ENCODE assay signal across 21 cellular contexts in genomic region chr17:50602514-50603235, GRCh38. TPM values are rescaled to one million over a fixed set of nuclear protein-coding genes. Genes with fewer than 3 reads are reported as not detected.
"Had no signal": no experiment of that assay in that cellular context is flagged by ENCODE, and none has a peak within 500 bp of the region (broad histone marks: within the 10 kb centered on the region; RNA-seq: fewer than 3 reads in every experiment).

No MANE protein-coding gene starts in this region.

- H3K9me3 Mint-ChIP-seq: activated naive CD4-positive, alpha-beta T cell treated with anti-CD3 and anti-CD28 coated beads, Interleukin-2, amount 50 U/mL, for 24 hours; activated T-helper 1 cell treated with anti-CD3 and anti-CD28 coated beads, Interleukin-12 subunit alpha, Interleukin-12 subunit beta, Interleukin-2, Interleukin-4 antibody, amounts not matched to agents 30 ng/mL and 10 ng/mL and 1 ng/mL, durations not matched to agents 14 hours and 24 hours and 36 hours; central memory CD8-positive, alpha-beta T cell; T-helper 1 cell treated with Interleukin-12 subunit alpha and Interleukin-12 subunit beta and Interleukin-4 antibody, amounts not matched to agents 30 μg/mL and 1 μg/mL, for 36 hours; WTC11 had no signal

- H3K27ac ChIP-seq: body of pancreas, Peyer's patch, RWPE1, SJCRH30 had no signal

- H3K27me3 ChIP-seq: body of pancreas, Peyer's patch, SJCRH30 had no signal

- H3K36me3 Mint-ChIP-seq: activated naive CD4-positive, alpha-beta T cell treated with anti-CD3 and anti-CD28 coated beads, Interleukin-2, amount 50 U/mL, for 24 hours; WTC11 had no signal

- H3K4me1 ChIP-seq: Peyer's patch had no signal

- H3K4me3 Mint-ChIP-seq: activated CD8-positive, alpha-beta T cell treated with anti-CD3 and anti-CD28 coated beads, Interleukin-2, amount 10 ng/mL, durations not matched to agents 7 days and 5 days; activated naive CD4-positive, alpha-beta T cell treated with anti-CD3 and anti-CD28 coated beads, Interleukin-2, amount 50 U/mL, for 24 hours; activated T-helper 1 cell treated with anti-CD3 and anti-CD28 coated beads, Interleukin-12 subunit alpha, Interleukin-12 subunit beta, Interleukin-2, Interleukin-4 antibody, amounts not matched to agents 30 ng/mL and 10 ng/mL and 1 ng/mL, durations not matched to agents 14 hours and 24 hours and 36 hours; central memory CD8-positive, alpha-beta T cell; T-helper 1 cell treated with Interleukin-12 subunit alpha and Interleukin-12 subunit beta and Interleukin-4 antibody, amounts not matched to agents 30 μg/mL and 1 μg/mL, for 36 hours; WTC11 had no signal

- H3K27ac Mint-ChIP-seq: activated CD8-positive, alpha-beta T cell treated with anti-CD3 and anti-CD28 coated beads, Interleukin-2, amount 10 ng/mL, durations not matched to agents 7 days and 5 days; activated naive CD4-positive, alpha-beta T cell treated with anti-CD3 and anti-CD28 coated beads, Interleukin-2, amount 50 U/mL, for 24 hours; activated T-helper 1 cell treated with anti-CD3 and anti-CD28 coated beads, Interleukin-12 subunit alpha, Interleukin-12 subunit beta, Interleukin-2, Interleukin-4 antibody, amounts not matched to agents 30 ng/mL and 10 ng/mL and 1 ng/mL, durations not matched to agents 14 hours and 24 hours and 36 hours; T-helper 1 cell treated with Interleukin-12 subunit alpha and Interleukin-12 subunit beta and Interleukin-4 antibody, amounts not matched to agents 30 μg/mL and 1 μg/mL, for 36 hours had no signal

- ATAC-seq: body of pancreas had no signal

- H3K36me3 ChIP-seq: Peyer's patch, SJCRH30 had no signal

- DNase-seq: activated CD4-positive, alpha-beta T cell treated with anti-CD3 and anti-CD28 coated beads, Interleukin-2, amount 50 U/mL, for 4 hours; activated CD4-positive, CD25-positive, alpha-beta regulatory T cell treated with anti-CD3 and anti-CD28 coated beads, Interleukin-2, amount 50 U/mL, for 72 hours; activated CD8-positive, alpha-beta memory T cell treated with anti-CD3 and anti-CD28 coated beads, Interleukin-2, amount 50 U/mL, for 48 hours; activated effector memory CD4-positive, alpha-beta T cell treated with Interleukin-2 at 50 U/mL for 16 hours; activated naive CD4-positive, alpha-beta T cell; activated T-cell treated with anti-CD3 and anti-CD28 coated beads, Interleukin-2, amount 50 U/mL, for 1 hour; aorta; body of pancreas; NCI-H1048; NCI-H1694; NCI-H446; Peyer's patch; Right ventricle myocardium superior had no signal

- H3K9me3 ChIP-seq: body of pancreas, Peyer's patch, SJCRH30 had no signal

- H3K4me1 Mint-ChIP-seq: activated naive CD4-positive, alpha-beta T cell treated with anti-CD3 and anti-CD28 coated beads, Interleukin-2, amount 50 U/mL, for 24 hours; central memory CD8-positive, alpha-beta T cell had no signal

- H3K4me3 ChIP-seq: body of pancreas, Peyer's patch, SJCRH30 had no signal

RNA-seq across cellular contexts. Expression of gene ABCC3, which starts 32.0 kb away (rescaled TPM):
- total RNA-seq: activated CD8-positive, alpha-beta T cell treated with anti-CD3 and anti-CD28 coated beads, Interleukin-2, amount 10 ng/mL, durations not matched to agents 7 days and 5 days; activated T-helper 1 cell treated with anti-CD3 and anti-CD28 coated beads, Interleukin-12 subunit alpha, Interleukin-12 subunit beta, Interleukin-2, Interleukin-4 antibody, amounts not matched to agents 30 ng/mL and 10 ng/mL and 1 ng/mL, durations not matched to agents 14 hours and 24 hours and 36 hours had no signal

RNA-seq across cellular contexts. Expression of gene CACNA1G, which starts 42.2 kb away (rescaled TPM):
- total RNA-seq: activated CD8-positive, alpha-beta T cell treated with anti-CD3 and anti-CD28 coated beads, Interleukin-2, amount 10 ng/mL, durations not matched to agents 7 days and 5 days; Peyer's patch had no signal
- polyA plus RNA-seq: aorta had no signal
